Comparison of ENCODE assay signal across 8 cellular contexts in the genomic region with DNA sequence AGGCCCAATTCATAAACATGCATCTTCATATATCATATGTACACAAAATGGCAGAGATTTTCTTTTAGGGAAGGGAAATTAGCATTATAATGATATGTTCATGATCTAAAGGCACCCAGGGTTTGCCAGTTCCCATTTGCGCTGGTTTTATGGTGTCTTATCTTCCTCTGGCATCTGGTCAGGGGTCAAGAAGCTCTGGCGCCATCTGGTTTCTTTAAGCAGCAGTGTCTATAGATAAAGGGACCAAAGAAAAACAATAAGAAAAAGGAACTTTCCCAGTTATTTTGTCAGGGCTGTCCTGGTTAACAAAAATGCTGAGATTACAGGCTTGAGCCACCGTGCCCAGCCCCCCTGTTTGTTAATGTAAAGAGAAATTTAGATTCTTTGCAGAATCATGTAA. TPM values are rescaled to one million over a fixed set of nuclear protein-coding genes. Genes with fewer than 3 reads are reported as not detected.
DNase-seq lines count a peak whose midpoint lies in the region; ATAC-seq and TF ChIP-seq lines count a peak whose summit lies in the region.

No MANE protein-coding gene starts in this region.

- H3K4me1 ChIP-seq in Karpas-422 (ENCODE audit: low read length): peaks cover 13% of the 10 kb centered on the region

- H3K9me3 ChIP-seq in Karpas-422 (ENCODE audit: low read length): no peaks in the 10 kb centered on the region
- H3K9me3 ChIP-seq in WERI-Rb-1 (ENCODE audit: severe bottlenecking): no peaks in the 10 kb centered on the region

- H3K27me3 ChIP-seq in Karpas-422 (ENCODE audit: low read length) (no peaks in the 10 kb centered on the region), WERI-Rb-1 (ENCODE audit: insufficient read depth, low read depth, severe bottlenecking) (no peaks in the 10 kb centered on the region)

- H3K9ac ChIP-seq in Karpas-422 (ENCODE audit: low read length): no peak overlapping the region

- H3K27ac ChIP-seq in Karpas-422 (ENCODE audit: low read length): no peak overlapping the region
- peak overlapping the region; percentile 22; the same call in 1 of the 2 replicates for H3K27ac ChIP-seq in WERI-Rb-1

- no peak overlapping the region for H3K4me2 ChIP-seq in Karpas-422 (ENCODE audit: low read depth, low read length, poor library complexity, severe bottlenecking)

- peaks cover 17% of the 10 kb centered on the region for H3K79me2 ChIP-seq in Karpas-422 (ENCODE audit: low read length)

- H4K20me1 ChIP-seq in Karpas-422 (ENCODE audit: insufficient read depth, low read depth, low read length): no peaks in the 10 kb centered on the region

- no peaks in the 10 kb centered on the region for H3K9me2 ChIP-seq in Karpas-422 (replicated peaks; ENCODE audit: insufficient read depth, low read length)

- peak; percentile 31; the same call in 1 of the 2 replicates for TF ChIP-seq CTCF in WERI-Rb-1 (IDR thresholded peaks at IDR 0.05; ENCODE audit: low read depth, low read length)

- H3K36me3 ChIP-seq in Karpas-422 (ENCODE audit: insufficient read depth, low read length): no peaks in the 10 kb centered on the region
- no peaks in the 10 kb centered on the region for H3K36me3 ChIP-seq in WERI-Rb-1

- ATAC-seq in GM21717 (IDR thresholded peaks at IDR 0.05; ENCODE audit: unreplicated experiment): no peak
- ATAC-seq in HG02973 (IDR thresholded peaks at IDR 0.05; ENCODE audit: unreplicated experiment): no peak
- ATAC-seq in GM21576 (IDR thresholded peaks at IDR 0.05; ENCODE audit: unreplicated experiment): no peak

- peak; percentile 63 for DNase-seq in ELR (ENCODE audit: low read depth)
- DNase-seq in Karpas-422: peak; percentile 75
- peak; percentile 37 for DNase-seq in WERI-Rb-1
- DNase-seq in myocyte (ENCODE audit: low read depth): peak; percentile 9
- no peak for DNase-seq in AG20443 (ENCODE audit: low spot score)

- H3K4me3 ChIP-seq in Karpas-422 (ENCODE audit: low read length) (no peak overlapping the region), WERI-Rb-1 (ENCODE audit: low read depth, low read length) (no peak overlapping the region)

- H2AFZ ChIP-seq in Karpas-422 (ENCODE audit: low read length): peak overlapping the region; percentile 79

RNA-seq across cellular contexts. Expression of a gene that starts 3.3 kb away (rescaled TPM):
- total RNA-seq in Karpas-422 (2014; rRNA removed; shearing (Covaris generic); ENCODE audit: low replicate concordance): 16.6 and 29.8 TPM in 2 replicates
- 10.6 and 12.2 TPM in 2 replicates for total RNA-seq in myocyte
- 8.9 TPM for polyA plus RNA-seq in myocyte (2012)
